Comparison of ENCODE assay signal across 1 cellular context in genomic region chr9:130598188-130598587, GRCh38.
TF ChIP-seq lines count a peak whose summit lies in the region.

No MANE protein-coding gene starts in this region.

TF ChIP-seq in HepG2, 621 proteins besides CTCF, POLR2A, EP300 and RAD21 (continued from another document and continues in another):
- TF ChIP-seq BCL3 (CRISPR knock-in tag; IDR thresholded peaks at IDR 0.05) (no peak), ZBTB2 (CRISPR knock-in tag; IDR thresholded peaks at IDR 0.05; ENCODE audit: low read depth) (no peak), JDP2 (CRISPR knock-in tag; IDR thresholded peaks at IDR 0.05; ENCODE audit: borderline replicate concordance) (no peak), REXO4 (CRISPR knock-in tag; IDR thresholded peaks at IDR 0.05; ENCODE audit: borderline replicate concordance) (no peak), SIN3B (IDR thresholded peaks at IDR 0.05; ENCODE audit: low read length) (no peak), FOXP1 (IDR thresholded peaks at IDR 0.05) (peak; percentile 45; the same call in 1 of the 2 replicates), FOXP1 (CRISPR knock-in tag; IDR thresholded peaks at IDR 0.05) (peak; percentile 93), TEAD2 (CRISPR knock-in tag; IDR thresholded peaks at IDR 0.05) (no peak), ZNF644 (CRISPR knock-in tag; IDR thresholded peaks at IDR 0.05; ENCODE audit: low read depth) (no peak), ZBTB26 (CRISPR knock-in tag; IDR thresholded peaks at IDR 0.05; ENCODE audit: borderline replicate concordance) (no peak), GLI4 (CRISPR knock-in tag; IDR thresholded peaks at IDR 0.05; ENCODE audit: borderline replicate concordance) (no peak), SP5 (CRISPR knock-in tag; IDR thresholded peaks at IDR 0.05; ENCODE audit: borderline replicate concordance, low read depth) (no peak), ZSCAN22 (CRISPR knock-in tag; IDR thresholded peaks at IDR 0.05) (no peak), MEF2D (CRISPR knock-in tag; IDR thresholded peaks at IDR 0.05) (peak; percentile 70; the same call in 1 of the 2 replicates), ZNF263 (CRISPR knock-in tag; IDR thresholded peaks at IDR 0.05) (0 out of 2 replicates have a peak, but pooled peaks have one; percentile 58), ZNF326 (CRISPR knock-in tag; IDR thresholded peaks at IDR 0.05; ENCODE audit: borderline replicate concordance) (no peak), TOE1 (CRISPR knock-in tag; IDR thresholded peaks at IDR 0.05) (peak; percentile 86), SNAPC2 (CRISPR knock-in tag; IDR thresholded peaks at IDR 0.05) (0 out of 2 replicates have a peak, but pooled peaks have one; percentile 65), AKAP8 (CRISPR knock-in tag; IDR thresholded peaks at IDR 0.05) (0 out of 2 replicates have a peak, but pooled peaks have one; percentile 45), XBP1 (CRISPR knock-in tag; IDR thresholded peaks at IDR 0.05) (no peak), MAZ (IDR thresholded peaks at IDR 0.05; ENCODE audit: borderline replicate concordance, low read depth, low read length) (no peak), MAZ (CRISPR knock-in tag; IDR thresholded peaks at IDR 0.05; ENCODE audit: low read depth) (peak; percentile 25; the same call in 1 of the 2 replicates), RERE (CRISPR knock-in tag; IDR thresholded peaks at IDR 0.05; ENCODE audit: low read depth) (peak; percentile 62; the same call in 1 of the 2 replicates), JUND (CRISPR knock-in tag; IDR thresholded peaks at IDR 0.05) (peak; percentile 52; the same call in 1 of the 2 replicates), HHEX (CRISPR knock-in tag; IDR thresholded peaks at IDR 0.05) (0 out of 2 replicates have a peak, but pooled peaks have one; percentile 27), ZNF609 (CRISPR knock-in tag; IDR thresholded peaks at IDR 0.05; ENCODE audit: borderline replicate concordance) (peak; percentile 77; the same call in 1 of the 2 replicates), DPF2 (CRISPR knock-in tag; IDR thresholded peaks at IDR 0.05; ENCODE audit: borderline replicate concordance, low read depth) (peak; percentile 97), CHD2 (IDR thresholded peaks at IDR 0.05; ENCODE audit: low read depth, low read length) (no peak), ZNF7 (CRISPR knock-in tag; IDR thresholded peaks at IDR 0.05) (peak; percentile 80; the same call in 1 of the 2 replicates), USF2 (IDR thresholded peaks at IDR 0.05; ENCODE audit: low read depth, low read length) (no peak), USF2 (CRISPR knock-in tag; IDR thresholded peaks at IDR 0.05; ENCODE audit: borderline replicate concordance) (no peak), ZGPAT (CRISPR knock-in tag; IDR thresholded peaks at IDR 0.05) (peak; percentile 89), ZBTB7B (CRISPR knock-in tag; IDR thresholded peaks at IDR 0.05) (peak; percentile 65; the same call in 1 of the 2 replicates), HNF1A (IDR thresholded peaks at IDR 0.05; ENCODE audit: low read depth) (peak; percentile 14; the same call in 1 of the 2 replicates), HNF1A (CRISPR knock-in tag; IDR thresholded peaks at IDR 0.05; ENCODE audit: borderline replicate concordance) (0 out of 2 replicates have a peak, but pooled peaks have one; percentile 20), SMAD3 (CRISPR knock-in tag; IDR thresholded peaks at IDR 0.05) (peak; percentile 93)
